8 cellular contexts compared by ENCODE assay signal in the genomic region with DNA sequence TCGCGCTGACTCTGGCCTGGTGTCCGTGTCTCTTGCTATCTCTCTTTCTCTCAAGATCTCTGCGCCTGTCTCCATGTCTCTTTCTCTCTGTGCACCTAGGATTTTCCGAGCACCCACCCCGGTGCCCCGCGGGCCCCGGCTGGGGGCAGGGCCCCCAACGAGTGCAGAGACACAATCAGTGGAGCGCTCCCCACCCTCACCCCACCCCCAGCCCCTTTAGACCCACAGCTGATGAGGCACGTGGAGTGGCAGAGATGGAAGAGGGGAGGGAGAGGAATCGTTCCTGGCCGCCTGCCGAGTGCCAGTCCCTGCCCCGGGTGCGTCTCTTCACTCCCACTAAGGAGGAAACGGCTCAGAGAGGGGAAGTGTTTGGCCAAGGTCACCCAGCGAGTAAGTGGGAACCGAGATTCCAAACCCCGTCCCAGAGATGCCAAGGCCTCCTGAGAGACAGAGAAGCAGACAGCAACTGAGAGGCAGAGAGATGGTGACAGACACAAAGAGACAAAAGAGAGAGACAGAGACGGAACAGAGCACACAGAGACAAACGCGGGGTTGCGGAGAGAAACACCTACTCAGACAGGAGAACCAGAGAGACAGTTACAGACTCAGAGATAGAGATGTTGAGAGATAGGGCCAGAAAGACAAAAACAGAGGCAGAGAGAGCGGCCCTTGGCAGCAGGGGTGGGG. TPM values are rescaled to one million over a fixed set of nuclear protein-coding genes. Genes with fewer than 3 reads are reported as not detected.
A peak's percentile ranks its signal among the peaks of the same experiment; 100 is the strongest.
DNase-seq lines count a peak whose midpoint lies in the region; ATAC-seq and TF ChIP-seq lines count a peak whose summit lies in the region.

No MANE protein-coding gene starts in this region.

- peak overlapping the region; percentile 86 to 93 for H3K4me3 Mint-ChIP-seq in CD14-positive monocyte
- peak overlapping the region; percentile 84 for H3K4me3 Mint-ChIP-seq in activated CD8-positive, alpha-beta T cell treated with anti-CD3 and anti-CD28 coated beads, Interleukin-2, amount 10 ng/mL, durations not matched to agents 7 days and 5 days

- 1% methylated on average over 13 to 17 of the region's 26 CpGs for WGBS in esophagus squamous epithelium, 2 donors
- WGBS in urinary bladder = 1% methylated on average over 26 of the region's 26 CpGs

- peak overlapping the region; percentile 98 to 100 (median 99) for H3K27ac Mint-ChIP-seq in CD14-positive monocyte
- H3K27ac Mint-ChIP-seq in activated CD8-positive, alpha-beta T cell treated with anti-CD3 and anti-CD28 coated beads, Interleukin-2, amount 10 ng/mL, durations not matched to agents 7 days and 5 days = peak overlapping the region; percentile 91

- TF ChIP-seq POLR2A in esophagus squamous epithelium (IDR thresholded peaks at IDR 0.05) = peak in 1 of 4 donors; percentile 35

- CTCF ChIA-PET in activated CD8-positive, alpha-beta T cell treated with anti-CD3 and anti-CD28 coated beads, Interleukin-2, amount 10 ng/mL, durations not matched to agents 7 days and 5 days (lab: Charles Lee) = no interaction called here

- H3K9me3 Mint-ChIP-seq in CD14-positive monocyte = peaks cover 0 to 2% (median 0%) of the 10 kb centered on the region in 7 donors
- H3K9me3 Mint-ChIP-seq in activated CD8-positive, alpha-beta T cell treated with anti-CD3 and anti-CD28 coated beads, Interleukin-2, amount 10 ng/mL, durations not matched to agents 7 days and 5 days (ENCODE audit: insufficient read depth) = no peaks in the 10 kb centered on the region

- no peaks in the 10 kb centered on the region for H3K27me3 ChIP-seq in esophagus squamous epithelium

- peak; percentile 78 for DNase-seq in CD14-positive monocyte (ENCODE audit: low spot score)
- peak; percentile 30 for DNase-seq in NCI-H146 treated with DMSO at 0.1 percent for 48 hours (lab: John Stamatoyannopoulos, UW; ENCODE audit: unreplicated experiment)
- DNase-seq in activated CD8-positive, alpha-beta T cell treated with anti-CD3 and anti-CD28 coated beads, Interleukin-2, amount 10 ng/mL, durations not matched to agents 7 days and 5 days = no peak
- no peak for DNase-seq in esophagus squamous epithelium (lab: John Stamatoyannopoulos, UW)
- DNase-seq in myocyte (ENCODE audit: low read depth) = peak; percentile 91

- H3K27ac ChIP-seq in esophagus squamous epithelium = peak overlapping the region; percentile 97 to 100 (median 98)
- peak overlapping the region; percentile 73 for H3K27ac ChIP-seq in urinary bladder (ENCODE audit: low read depth)

- H3K36me3 ChIP-seq in esophagus squamous epithelium = peaks cover 0 to 25% (median 6%) of the 10 kb centered on the region in 3 donors
- H3K36me3 ChIP-seq in urinary bladder (ENCODE audit: insufficient read depth) = no peaks in the 10 kb centered on the region

- ATAC-seq in GM21576 (IDR thresholded peaks at IDR 0.05; ENCODE audit: unreplicated experiment) = peak; percentile 7
- peak; percentile 39 for ATAC-seq in activated CD8-positive, alpha-beta T cell treated with anti-CD3 and anti-CD28 coated beads, Interleukin-2, amount 10 ng/mL, durations not matched to agents 7 days and 5 days
- ATAC-seq in HG02610 (IDR thresholded peaks at IDR 0.05; ENCODE audit: unreplicated experiment) = no peak

- TF ChIP-seq CTCF in CD14-positive monocyte (IDR thresholded peaks at IDR 0.05) = no peak
- no peak for TF ChIP-seq CTCF in esophagus squamous epithelium (IDR thresholded peaks at IDR 0.05)

- peaks cover 35 to 38% of the 10 kb centered on the region in 2 donors for H3K36me3 Mint-ChIP-seq in CD14-positive monocyte
- H3K36me3 Mint-ChIP-seq in activated CD8-positive, alpha-beta T cell treated with anti-CD3 and anti-CD28 coated beads, Interleukin-2, amount 10 ng/mL, durations not matched to agents 7 days and 5 days (ENCODE audit: low read depth) = peaks cover 32% of the 10 kb centered on the region

- intact Hi-C loops in CD14-positive monocyte (cut with micrococcal nuclease) = loop anchor here in 1 of 2 donors (2.0 kb wide), 1 partner anchor 23 kb away; no protein-coding TSS in a partner anchor
- intact Hi-C loops in esophagus squamous epithelium (cut with DNase I) = no loop called here

- peaks cover 81% of the 10 kb centered on the region for H3K4me1 Mint-ChIP-seq in CD14-positive monocyte
- H3K4me1 Mint-ChIP-seq in activated CD8-positive, alpha-beta T cell treated with anti-CD3 and anti-CD28 coated beads, Interleukin-2, amount 10 ng/mL, durations not matched to agents 7 days and 5 days (ENCODE audit: low read depth) = peaks cover 59% of the 10 kb centered on the region

- peaks cover 59 to 95% (median 71%) of the 10 kb centered on the region in 3 donors for H3K4me1 ChIP-seq in esophagus squamous epithelium
- no peaks in the 10 kb centered on the region for H3K4me1 ChIP-seq in urinary bladder (ENCODE audit: insufficient read depth)

- peaks cover 4 to 9% (median 7%) of the 10 kb centered on the region in 3 donors for H3K27me3 Mint-ChIP-seq in CD14-positive monocyte (ENCODE audit: low read depth in 3 of 3)
- peaks cover 5% of the 10 kb centered on the region for H3K27me3 Mint-ChIP-seq in activated CD8-positive, alpha-beta T cell treated with anti-CD3 and anti-CD28 coated beads, Interleukin-2, amount 10 ng/mL, durations not matched to agents 7 days and 5 days (ENCODE audit: low read depth)

- POLR2A ChIA-PET in activated CD8-positive, alpha-beta T cell treated with anti-CD3 and anti-CD28 coated beads, Interleukin-2, amount 10 ng/mL, durations not matched to agents 7 days and 5 days (lab: Charles Lee) = interaction anchor here (0.6 kb wide), 1 partner anchor 24 kb away, joined by 3 read pairs; no protein-coding TSS in a partner anchor

- peak overlapping the region; percentile 70 to 92 (median 76) for H3K4me3 ChIP-seq in esophagus squamous epithelium
- H3K4me3 ChIP-seq in urinary bladder (ENCODE audit: low read depth, low read length) = peak overlapping the region; percentile 89

- H3K9me3 ChIP-seq in esophagus squamous epithelium = no peaks in the 10 kb centered on the region

RNA-seq across cellular contexts. Expression of a gene that starts 0.6 kb away (rescaled TPM):
- 10 to 100 TPM; 18.7 to 23.1 TPM for polyA plus RNA-seq in CD14-positive monocyte
- 10 to 100 TPM; 22.4 to 25.1 TPM for total RNA-seq in activated CD8-positive, alpha-beta T cell treated with anti-CD3 and anti-CD28 coated beads, Interleukin-2, amount 10 ng/mL, durations not matched to agents 7 days and 5 days
- total RNA-seq in esophagus squamous epithelium = 10 to 100 TPM; 26.6 to 88.9 (median 51.4) TPM
- 25.8 and 28.6 TPM in 2 replicates for total RNA-seq in myocyte
- 8.1 TPM for polyA plus RNA-seq in myocyte (2012)
- total RNA-seq in urinary bladder = 2.5 TPM
- 93.0 TPM for polyA plus RNA-seq in urinary bladder

RNA-seq across cellular contexts. Expression of a gene that starts 29.8 kb away (rescaled TPM):
- not detected for polyA plus RNA-seq in CD14-positive monocyte
- total RNA-seq in activated CD8-positive, alpha-beta T cell treated with anti-CD3 and anti-CD28 coated beads, Interleukin-2, amount 10 ng/mL, durations not matched to agents 7 days and 5 days = not detected
- total RNA-seq in esophagus squamous epithelium = 10 to 100 TPM; 26.9 to 75.7 (median 49.1) TPM
- not detected in 2 replicates for total RNA-seq in myocyte
- polyA plus RNA-seq in myocyte (2012) = not detected
- 4.7 TPM for total RNA-seq in urinary bladder
- polyA plus RNA-seq in urinary bladder = 6.1 TPM

RNA-seq across cellular contexts. Expression of a gene that starts 48.9 kb away (rescaled TPM):
- polyA plus RNA-seq in CD14-positive monocyte = not detected
- not detected for total RNA-seq in activated CD8-positive, alpha-beta T cell treated with anti-CD3 and anti-CD28 coated beads, Interleukin-2, amount 10 ng/mL, durations not matched to agents 7 days and 5 days
- not detected for total RNA-seq in esophagus squamous epithelium
- 5.0 and 6.1 TPM in 2 replicates for total RNA-seq in myocyte
- 5.7 TPM for polyA plus RNA-seq in myocyte (2012)
- not detected for total RNA-seq in urinary bladder
- polyA plus RNA-seq in urinary bladder = not detected

Comparison
In these comparisons a context has a peak if more than half of its experiments do, and no peak if none do; other contexts are left out.
1. DNase-seq: peak in CD14-positive monocyte (single experiment), NCI-H146 treated with DMSO at 0.1 percent for 48 hours (single experiment) and myocyte (single experiment); none in activated CD8-positive, alpha-beta T cell treated with anti-CD3 and anti-CD28 coated beads, Interleukin-2, amount 10 ng/mL, durations not matched to agents 7 days and 5 days (single experiment) and esophagus squamous epithelium (single experiment).